Comparison of ENCODE assay signal across 18 cellular contexts in genomic region chr11:57348636-57349323, GRCh38. TPM values are rescaled to one million over a fixed set of nuclear protein-coding genes. Genes with fewer than 3 reads are reported as not detected.
DNase-seq lines count a peak whose midpoint lies in the region; ATAC-seq and TF ChIP-seq lines count a peak whose summit lies in the region.
"Had no signal": no experiment of that assay in that cellular context is flagged by ENCODE, and none has a peak within 500 bp of the region (broad histone marks: within the 10 kb centered on the region; RNA-seq: fewer than 3 reads in every experiment).

No MANE protein-coding gene starts in this region.

- H4K5ac ChIP-seq in IMR-90 (ENCODE audit: low read depth, low read length): no peak overlapping the region

- H2BK120ac ChIP-seq in IMR-90 (ENCODE audit: low read depth, low read length): no peak overlapping the region

- TF ChIP-seq CTCF in IMR-90 (conservative IDR thresholded peaks at IDR 0.05; ENCODE audit: low read depth, low read length) (no peak), fibroblast of mammary gland (conservative IDR thresholded peaks at IDR 0.05; ENCODE audit: control insufficient read depth, insufficient read depth, low read depth, low read length) (no peak), gastrocnemius medialis (IDR thresholded peaks at IDR 0.05 in 4 of 5, conservative IDR thresholded peaks at IDR 0.05 in 1 of 5) (no peak)

- in situ Hi-C loops in IMR-90 (cut with MboI; ENCODE audit: low sequenced_read_pairs): no loop called here
- in situ Hi-C loops in gastrocnemius medialis (cut with MboI; ENCODE audit: low sequenced_read_pairs in 4 of 4): loop anchor here (10.0 to 25.0 kb wide), 6 partner anchors 111 to 414 kb away; partner anchors contain the start of genes YPEL4 (in 3 of the 4), APLNR (in 1 of the 4), BTBD18 (in 1 of the 4) and CTNND1 (in 1 of the 4)

- H2BK15ac ChIP-seq in IMR-90 (ENCODE audit: low read depth, low read length): no peak overlapping the region

- H3K18ac ChIP-seq in IMR-90 (ENCODE audit: low read depth, low read length): no peak overlapping the region

- H3K9ac ChIP-seq in IMR-90 (ENCODE audit: low read depth, low read length): no peak overlapping the region
- H3K9ac ChIP-seq: BLaER1 had no signal

- H2BK20ac ChIP-seq in IMR-90 (ENCODE audit: low read depth, low read length): no peak overlapping the region

- no peaks in the 10 kb centered on the region for H4K20me1 ChIP-seq in IMR-90 (ENCODE audit: insufficient read depth, low read length)
- H4K20me1 ChIP-seq: BLaER1 had no signal

- dilution Hi-C loops in IMR-90 (cut with HindIII; ENCODE audit: low sequenced_read_pairs, unreplicated experiment): no loop called here

- H3K4me3 ChIP-seq in IMR-90 (ENCODE audit: insufficient read depth, low read depth, low read length) (no peak overlapping the region), fibroblast of mammary gland (ENCODE audit: control insufficient read depth, low read depth, low read length) (no peak overlapping the region), gastrocnemius medialis (no peak overlapping the region)
- H3K4me3 ChIP-seq: BLaER1, MG63 had no signal

- no peak overlapping the region for H4K91ac ChIP-seq in IMR-90 (ENCODE audit: insufficient read depth, low read depth, low read length)

- TF ChIP-seq RAD21 in IMR-90 (IDR thresholded peaks at IDR 0.05; ENCODE audit: low read length): no peak

- intact Hi-C loops in IMR-90 (cut with micrococcal nuclease): loop anchor here (10.0 kb wide), 1 partner anchor 1176 kb away; no protein-coding TSS in a partner anchor
- intact Hi-C loops in gastrocnemius medialis (cut with DNase I; ENCODE audit: low total_unique reads): loop anchor here (5.0 to 10.0 kb wide), 5 partner anchors 109 to 504 kb away; no protein-coding TSS in a partner anchor

- no peaks in the 10 kb centered on the region for H3K9me1 ChIP-seq in IMR-90 (ENCODE audit: insufficient read depth, low read length)

- H2BK5ac ChIP-seq in IMR-90 (ENCODE audit: low read depth, low read length, poor library complexity, severe bottlenecking): no peak overlapping the region

- H3K14ac ChIP-seq in IMR-90 (replicated peaks; ENCODE audit: low read depth, low read length): no peak overlapping the region

- H3K27ac ChIP-seq in IMR-90 (ENCODE audit: insufficient read depth, low read length): no peak overlapping the region
- H3K27ac ChIP-seq in gastrocnemius medialis: peak overlapping the region in 3 of 4 donors; percentile 19 to 49 (median 27)
- H3K27ac ChIP-seq: BLaER1 had no signal

- no peak overlapping the region for H2AFZ ChIP-seq in IMR-90 (replicated peaks; ENCODE audit: low read length, poor library complexity)

- H3K36me3 ChIP-seq in IMR-90 (ENCODE audit: control insufficient read depth, insufficient read depth, low read length): no peaks in the 10 kb centered on the region
- H3K36me3 ChIP-seq in gastrocnemius medialis: no peaks in the 10 kb centered on the region
- H3K36me3 ChIP-seq: BLaER1, MG63 had no signal

- peaks cover 14% of the 10 kb centered on the region for H3K27me3 ChIP-seq in IMR-90 (ENCODE audit: control insufficient read depth, insufficient read depth, low read length)
- no peaks in the 10 kb centered on the region for H3K27me3 ChIP-seq in gastrocnemius medialis
- H3K27me3 ChIP-seq: BLaER1, MG63 had no signal

- H3K23ac ChIP-seq in IMR-90 (ENCODE audit: low read depth, low read length): no peak overlapping the region

- TF ChIP-seq POLR2A in IMR-90 (IDR thresholded peaks at IDR 0.05; ENCODE audit: low read depth, low read length) (no peak), gastrocnemius medialis (IDR thresholded peaks at IDR 0.05) (no peak)

- no peak overlapping the region for H2AK9ac ChIP-seq in IMR-90 (replicated peaks; ENCODE audit: low read depth, low read length, poor library complexity)

- no peak overlapping the region for H4K8ac ChIP-seq in IMR-90 (ENCODE audit: low read depth in 2 of 2, low read length in 2 of 2)

- no peak overlapping the region for H3K4ac ChIP-seq in IMR-90 (ENCODE audit: low read depth, low read length)

- CTCF ChIA-PET in IMR-90 (lab: Yijun Ruan, JAX): interaction anchor here (1.0 kb wide), 1 partner anchor 109 kb away, joined by 4 read pairs; no protein-coding TSS in a partner anchor

- DNase-seq in EL (peak; percentile 30), IMR-90 (peak; percentile 13), fibroblast of mammary gland (ENCODE audit: low read depth) (peak; percentile 17), gastrocnemius medialis (no peak), cerebellar cortex (ENCODE audit: low spot score) (no peak), Kasumi-1 (lab: John Stamatoyannopoulos, UW) (no peak)
- DNase-seq in effector CD4-positive, alpha-beta T cell: no peak
- DNase-seq: CD8-positive, alpha-beta memory T cell; DMS153; KBM-7; NCI-H1105; NCI-H1694 treated with DMSO at 0.1 percent for 48 hours; NCI-H446 treated with DMSO at 0.1 percent for 48 hours; NCI-H748 treated with DMSO at 0.1 percent for 48 hours; SIG-M5 had no signal

- peaks cover 5% of the 10 kb centered on the region; the same call in 1 of the 2 replicates for H3K9me3 ChIP-seq in IMR-90 (ENCODE audit: control insufficient read depth, insufficient read depth, low read length)
- no peaks in the 10 kb centered on the region for H3K9me3 ChIP-seq in gastrocnemius medialis

- WGBS in IMR-90 (ENCODE audit: extremely low coverage in 2 of 2, insufficient read length in 1 of 2), 2 experiments: no CpG with 5 or more reads among the region's 14 CpGs

- H3K79me1 ChIP-seq in IMR-90 (ENCODE audit: low read depth in 1 of 2, low read length in 2 of 2): no peaks in the 10 kb centered on the region

- ATAC-seq in IMR-90 (ENCODE audit: low read depth): no peak
- ATAC-seq in gastrocnemius medialis: no peak

- peaks cover 2% of the 10 kb centered on the region; the same call in 1 of the 2 replicates for H3K4me1 ChIP-seq in IMR-90 (ENCODE audit: control insufficient read depth, insufficient read depth, low read length)
- H3K4me1 ChIP-seq in gastrocnemius medialis: no peaks in the 10 kb centered on the region

- POLR2A ChIA-PET in IMR-90 (lab: Charles Lee; ENCODE audit: unreplicated experiment): no interaction called here

- no TSS peak for BruUV-seq in IMR-90 (replicated peaks; lab: Mats Ljungman, UMichigan)

- no peak overlapping the region for H3K56ac ChIP-seq in IMR-90 (ENCODE audit: extremely low read depth, insufficient read depth, low read length)

- H3K4me2 ChIP-seq in IMR-90 (ENCODE audit: low read depth, low read length): no peak overlapping the region
- H3K4me2 ChIP-seq: BLaER1 had no signal

- H2AK5ac ChIP-seq in IMR-90 (ENCODE audit: low read depth, low read length): no peak overlapping the region; the same call in 1 of the 2 replicates

TF ChIP-seq in IMR-90, 13 proteins besides CTCF, POLR2A, EP300 and RAD21 (continues in another document):
- TF ChIP-seq NFE2L2 (IDR thresholded peaks at IDR 0.05; ENCODE audit: low read depth, low read length): no peak
- TF ChIP-seq BHLHE40 (IDR thresholded peaks at IDR 0.05; ENCODE audit: low read depth, low read length): no peak
- TF ChIP-seq MXI1 (IDR thresholded peaks at IDR 0.05; ENCODE audit: borderline replicate concordance, low read depth, low read length): no peak
- no peak for TF ChIP-seq ELK1 (IDR thresholded peaks at IDR 0.05; ENCODE audit: borderline replicate concordance, low read depth, low read length)
- TF ChIP-seq CHD1 (IDR thresholded peaks at IDR 0.05; ENCODE audit: low read depth, low read length): no peak
- TF ChIP-seq MAFK (IDR thresholded peaks at IDR 0.05; ENCODE audit: low read depth, low read length): no peak
- no peak for TF ChIP-seq FOS (IDR thresholded peaks at IDR 0.05; ENCODE audit: low read depth, low read length)
- no peak for TF ChIP-seq RCOR1 (IDR thresholded peaks at IDR 0.05; ENCODE audit: insufficient replicate concordance, low read length)

RNA-seq across cellular contexts. Expression of gene P2RX3, which starts 10.6 kb away (rescaled TPM):
- total RNA-seq in IMR-90 (2012; rRNA removed) (not detected in 2 replicates), gastrocnemius medialis (not detected)
- not detected in 2 replicates for polyA plus RNA-seq in IMR-90 (2012; rRNA removed)
- polyA plus RNA-seq in IMR-90 (2012; cell fraction: cytosol; rRNA removed): not detected in 2 replicates
- not detected in 2 replicates for polyA plus RNA-seq in IMR-90 (2012; cell fraction: nucleus; rRNA removed; ENCODE audit: low replicate concordance)
- total RNA-seq: CD8-positive, alpha-beta memory T cell had no signal
- polyA plus RNA-seq: CD8-positive, alpha-beta memory T cell had no signal

RNA-seq across cellular contexts. Expression of gene SSRP1, which starts 13.1 kb away (rescaled TPM):
- 144 and 146 TPM in 2 replicates for total RNA-seq in IMR-90 (2012; rRNA removed)
- 101 and 106 TPM in 2 replicates for polyA plus RNA-seq in IMR-90 (2012; rRNA removed)
- 58.6 and 84.5 TPM in 2 replicates for polyA plus RNA-seq in IMR-90 (2012; cell fraction: cytosol; rRNA removed)
- polyA plus RNA-seq in IMR-90 (2012; cell fraction: nucleus; rRNA removed; ENCODE audit: low replicate concordance): 41.6 and 70.5 TPM in 2 replicates
- total RNA-seq in gastrocnemius medialis: 100 to 1,000 TPM in 3 of 4 donors, 10 to 100 TPM in 1; 76.6 to 155 (median 137) TPM

RNA-seq across cellular contexts. Expression of gene TNKS1BP1, which starts 24.0 kb away (rescaled TPM):
- total RNA-seq in IMR-90 (2012; rRNA removed): 28.6 and 31.7 TPM in 2 replicates
- polyA plus RNA-seq in IMR-90 (2012; rRNA removed): 68.0 and 71.4 TPM in 2 replicates
- polyA plus RNA-seq in IMR-90 (2012; cell fraction: cytosol; rRNA removed): 42.9 and 47.7 TPM in 2 replicates
- 157 and 165 TPM in 2 replicates for polyA plus RNA-seq in IMR-90 (2012; cell fraction: nucleus; rRNA removed; ENCODE audit: low replicate concordance)
- 100 to 1,000 TPM in 3 of 4 donors, 10 to 100 TPM in 1; 98.5 to 165 (median 125) TPM for total RNA-seq in gastrocnemius medialis

RNA-seq across cellular contexts. Expression of gene PRG3, which starts 32.2 kb away (rescaled TPM):
- not detected in 2 replicates for total RNA-seq in IMR-90 (2012; rRNA removed)
- polyA plus RNA-seq in IMR-90 (2012; rRNA removed): not detected in 2 replicates
- polyA plus RNA-seq in IMR-90 (2012; cell fraction: cytosol; rRNA removed): not detected in 2 replicates
- polyA plus RNA-seq in IMR-90 (2012; cell fraction: nucleus; rRNA removed; ENCODE audit: low replicate concordance): not detected in 2 replicates
- total RNA-seq in gastrocnemius medialis: not detected
- total RNA-seq: CD8-positive, alpha-beta memory T cell; G401 had no signal
- polyA plus RNA-seq: CD8-positive, alpha-beta memory T cell had no signal

RNA-seq across cellular contexts. Expression of gene PRG2, which starts 41.7 kb away (rescaled TPM):
- not detected in 2 replicates for total RNA-seq in IMR-90 (2012; rRNA removed)
- polyA plus RNA-seq in IMR-90 (2012; rRNA removed): not detected in 2 replicates
- not detected in 2 replicates for polyA plus RNA-seq in IMR-90 (2012; cell fraction: cytosol; rRNA removed)
- polyA plus RNA-seq in IMR-90 (2012; cell fraction: nucleus; rRNA removed; ENCODE audit: low replicate concordance): 0.10 and 0.17 TPM in 2 replicates
- total RNA-seq in gastrocnemius medialis: not detected
- total RNA-seq: G401 had no signal
- polyA plus RNA-seq: CD8-positive, alpha-beta memory T cell had no signal

Comparison
In these comparisons a context has a peak if more than half of its experiments do, and no peak if none do; other contexts are left out.
1. DNase-seq: peak in EL (single experiment), IMR-90 (single experiment) and fibroblast of mammary gland (single experiment); none in gastrocnemius medialis (0 of 2), effector CD4-positive, alpha-beta T cell (single experiment), cerebellar cortex (single experiment) and Kasumi-1 (0 of 2).